7 cellular contexts compared by ENCODE assay signal in genomic region chr1:6148497-6149241, GRCh38.
DNase-seq lines count a peak whose midpoint lies in the region; ATAC-seq lines count a peak whose summit lies in the region.

No MANE protein-coding gene starts in this region.

- peak overlapping the region; percentile 52 for H3K4me3 Mint-ChIP-seq in T-helper 2 cell treated with Interferon-gamma antibody and Interleukin-4, amounts not matched to agents 5 μg/mL and 100 μg/mL, for 36 hours

- ATAC-seq in HG03432 (IDR thresholded peaks at IDR 0.05; ENCODE audit: unreplicated experiment) = no peak

- H3K4me1 Mint-ChIP-seq in T-helper 2 cell treated with Interferon-gamma antibody and Interleukin-4, amounts not matched to agents 5 μg/mL and 100 μg/mL, for 36 hours (ENCODE audit: low read depth) = peaks cover 3% of the 10 kb centered on the region

- H3K9me3 Mint-ChIP-seq in T-helper 2 cell treated with Interferon-gamma antibody and Interleukin-4, amounts not matched to agents 5 μg/mL and 100 μg/mL, for 36 hours = no peaks in the 10 kb centered on the region

- no peak overlapping the region for H3K27ac Mint-ChIP-seq in T-helper 2 cell treated with Interferon-gamma antibody and Interleukin-4, amounts not matched to agents 5 μg/mL and 100 μg/mL, for 36 hours

- DNase-seq in HK-2 (ENCODE audit: unreplicated experiment) (peak; percentile 72), astrocyte of the hippocampus (ENCODE audit: low read depth, low spot score) (peak; percentile 57), left kidney (ENCODE audit: low read depth, low spot score) (peak; percentile 89), AML-193 (lab: John Stamatoyannopoulos, UW) (no peak)
- DNase-seq in T-helper 2 cell treated with Interferon-gamma antibody and Interleukin-4, amounts not matched to agents 5 μg/mL and 100 μg/mL, for 36 hours (ENCODE audit: low spot score) = peak; percentile 58
- DNase-seq in stimulated activated CD8-positive, alpha-beta memory T cell treated with anti-CD3 and anti-CD28 coated beads, Interleukin-15, amount 100 ng/mL, for 24 hours (ENCODE audit: low read depth) = peak; percentile 52

- H3K36me3 Mint-ChIP-seq in T-helper 2 cell treated with Interferon-gamma antibody and Interleukin-4, amounts not matched to agents 5 μg/mL and 100 μg/mL, for 36 hours (ENCODE audit: low read depth) = no peaks in the 10 kb centered on the region

- peaks cover 4% of the 10 kb centered on the region for H3K27me3 Mint-ChIP-seq in T-helper 2 cell treated with Interferon-gamma antibody and Interleukin-4, amounts not matched to agents 5 μg/mL and 100 μg/mL, for 36 hours (ENCODE audit: low read depth)

Comparison
In these comparisons a context has a peak if more than half of its experiments do, and no peak if none do; other contexts are left out.
1. DNase-seq: peak in HK-2 (single experiment), T-helper 2 cell treated with Interferon-gamma antibody and Interleukin-4, amounts not matched to agents 5 μg/mL and 100 μg/mL, for 36 hours (single experiment), astrocyte of the hippocampus (single experiment), left kidney (single experiment) and stimulated activated CD8-positive, alpha-beta memory T cell treated with anti-CD3 and anti-CD28 coated beads, Interleukin-15, amount 100 ng/mL, for 24 hours (single experiment); none in AML-193 (0 of 2).